In genomic region chr22:38230108-38230825, GRCh38 we compare ENCODE assay signal across 9 cellular contexts. TPM values are rescaled to one million over a fixed set of nuclear protein-coding genes. Genes with fewer than 3 reads are reported as not detected.
DNase-seq lines count a peak whose midpoint lies in the region; ATAC-seq and TF ChIP-seq lines count a peak whose summit lies in the region.
"Had no signal": no experiment of that assay in that cellular context is flagged by ENCODE, and none has a peak within 500 bp of the region (broad histone marks: within the 10 kb centered on the region; RNA-seq: fewer than 3 reads in every experiment).

No MANE protein-coding gene starts in this region.

- WGBS in stomach, 5 donors = 42 to 57% (median 46%) methylated on average over 10 to 14 of the region's 15 CpGs

- intact Hi-C loops in ascending aorta (cut with DNase I) (no loop called here), stomach (cut with DNase I; ENCODE audit: low total_unique reads) (no loop called here)

- no peak overlapping the region for H3K4me3 ChIP-seq in ascending aorta
- no peak overlapping the region for H3K4me3 ChIP-seq in stomach

- TF ChIP-seq CTCF in ascending aorta (IDR thresholded peaks at IDR 0.05) = peak; percentile 8 to 46 (median 43)
- TF ChIP-seq CTCF in stomach (IDR thresholded peaks at IDR 0.05) = peak in 5 of 7 experiments; percentile 27 to 74 (median 52)

- DNase-seq in NCI-H1105 treated with DMSO at 0.1 percent for 48 hours (lab: John Stamatoyannopoulos, UW) = peak; percentile 4
- DNase-seq in NCI-H1105 (lab: John Stamatoyannopoulos, UW) = no peak
- peak; percentile 68 for DNase-seq in NOMO-1 treated with dmso at 0.1 percent for 144 hours (lab: John Stamatoyannopoulos, UW; ENCODE audit: unreplicated experiment)
- DNase-seq in ascending aorta (ENCODE audit: low spot score in 2 of 2) = no peak
- DNase-seq in iPS-NIHi7 (ENCODE audit: extremely low spot score) = peak; percentile 69
- peak; percentile 82 for DNase-seq in stomach
- no peak for DNase-seq in AML-193 (lab: John Stamatoyannopoulos, UW)

- ATAC-seq in HG03442 (IDR thresholded peaks at IDR 0.05; ENCODE audit: unreplicated experiment) = no peak

- H3K27me3 ChIP-seq in ascending aorta = no peaks in the 10 kb centered on the region
- H3K27me3 ChIP-seq in stomach = no peaks in the 10 kb centered on the region

- peaks cover 3 to 11% of the 10 kb centered on the region in 2 donors for H3K4me1 ChIP-seq in ascending aorta
- peaks cover 20 to 73% (median 45%) of the 10 kb centered on the region in 4 donors for H3K4me1 ChIP-seq in stomach

- H3K27ac ChIP-seq in ascending aorta = peak overlapping the region; percentile 59 to 69
- H3K27ac ChIP-seq in stomach = peak overlapping the region; percentile 67 to 80 (median 78)
- H3K27ac ChIP-seq: C4-2B had no signal

- no peak for TF ChIP-seq POLR2A in stomach (IDR thresholded peaks at IDR 0.05)

- H3K36me3 ChIP-seq in ascending aorta (peaks cover 68 to 80% of the 10 kb centered on the region in 2 donors), stomach (peaks cover 47 to 91% (median 76%) of the 10 kb centered on the region in 4 donors)

- no peak for TF ChIP-seq EP300 in stomach (IDR thresholded peaks at IDR 0.05)

- H3K9me3 ChIP-seq in ascending aorta = no peaks in the 10 kb centered on the region
- no peaks in the 10 kb centered on the region for H3K9me3 ChIP-seq in stomach

RNA-seq across cellular contexts. Expression of gene MAFF, which starts 28.5 kb away (rescaled TPM):
- total RNA-seq in ascending aorta = 183 TPM
- total RNA-seq in stomach = 100 to 1,000 TPM in 2 of 5 donors, 10 to 100 TPM in 1, 1 to 10 TPM in 1, under 1 TPM in 1; 0.58 to 130 (median 58.9) TPM
- polyA plus RNA-seq in stomach = 10 to 100 TPM; 16.0 to 65.7 (median 35.7) TPM

RNA-seq across cellular contexts. Expression of gene TMEM184B, which starts 42.5 kb away (rescaled TPM):
- total RNA-seq in ascending aorta = 118 TPM
- total RNA-seq in stomach = 100 to 1,000 TPM in 1 of 5 donors, 10 to 100 TPM in 4; 27.0 to 110 (median 75.9) TPM
- 10 to 100 TPM in 2 of 3 donors, 1 to 10 TPM in 1; 10.0 to 13.8 (median 10.8) TPM for polyA plus RNA-seq in stomach

RNA-seq across cellular contexts. Expression of gene PLA2G6, which starts 48.6 kb away (rescaled TPM):
- 79.5 TPM for total RNA-seq in ascending aorta
- total RNA-seq in stomach = 10 to 100 TPM; 24.0 to 68.3 (median 30.0) TPM
- polyA plus RNA-seq in stomach = 10 to 100 TPM in 2 of 3 donors, 1 to 10 TPM in 1; 6.0 to 24.8 (median 11.8) TPM

Comparison
In these comparisons a context has a peak if more than half of its experiments do, and no peak if none do; other contexts are left out.
1. DNase-seq: peak in NCI-H1105 treated with DMSO at 0.1 percent for 48 hours (single experiment), NOMO-1 treated with dmso at 0.1 percent for 144 hours (single experiment), iPS-NIHi7 (single experiment) and stomach (single experiment); none in NCI-H1105 (single experiment), ascending aorta (0 of 2) and AML-193 (0 of 2).